In genomic region chr12:94689646-94690036, GRCh38 we compare ENCODE assay signal across 14 cellular contexts. TPM values are rescaled to one million over a fixed set of nuclear protein-coding genes. Genes with fewer than 3 reads are reported as not detected.
DNase-seq lines count a peak whose midpoint lies in the region; ATAC-seq and TF ChIP-seq lines count a peak whose summit lies in the region.
"Had no signal": no experiment of that assay in that cellular context is flagged by ENCODE, and none has a peak within 500 bp of the region (broad histone marks: within the 10 kb centered on the region; RNA-seq: fewer than 3 reads in every experiment).

No MANE protein-coding gene starts in this region.

- no peak for TF ChIP-seq POLR2A in uterus (IDR thresholded peaks at IDR 0.05)

- no peak overlapping the region for H3K4me3 ChIP-seq in OCI-LY7 (ENCODE audit: low read depth, low read length, poor library complexity, severe bottlenecking)
- peak overlapping the region; percentile 26 for H3K4me3 ChIP-seq in fibroblast of villous mesenchyme (ENCODE audit: low read depth, low read length)
- H3K4me3 ChIP-seq in uterus, result peak overlapping the region in 1 of 2 donors; percentile 1

- no peak overlapping the region for H2AK5ac ChIP-seq in H9 (ENCODE audit: insufficient read length, low read length)

- WGBS in H9 (ENCODE audit: extremely low coverage, insufficient read length, low lambda C conversion rate), result no CpG with 5 or more reads among the region's 9 CpGs

- no peak overlapping the region for H3K18ac ChIP-seq in H9 (ENCODE audit: insufficient read length, low read depth, low read length)

- no peaks in the 10 kb centered on the region for H3K79me2 ChIP-seq in OCI-LY7 (ENCODE audit: insufficient read depth, low read depth, low read length)
- no peaks in the 10 kb centered on the region for H3K79me2 ChIP-seq in H9 (ENCODE audit: insufficient read depth, low read length)
- H3K79me2 ChIP-seq: parathyroid adenoma had no signal

- no peaks in the 10 kb centered on the region for H3K23me2 ChIP-seq in H9 (ENCODE audit: insufficient read length, low read depth, low read length, poor library complexity, severe bottlenecking)

- CTCF ChIA-PET in OCI-LY7 (lab: Charles Lee; ENCODE audit: unreplicated experiment), result no interaction called here

- no peak overlapping the region for H3K4ac ChIP-seq in H9 (ENCODE audit: low read depth, low read length)

- H3K9me3 ChIP-seq in OCI-LY7 (ENCODE audit: low read length) (no peaks in the 10 kb centered on the region), uterus (no peaks in the 10 kb centered on the region), H9 (ENCODE audit: control insufficient read depth, low read depth, low read length) (no peaks in the 10 kb centered on the region)

- H3K4me1 Mint-ChIP-seq in H9, result 0 out of 4 replicates have a peak, but pooled peaks cover 0 to 2% of the 10 kb centered on the region in 2 experiments
- H3K4me1 Mint-ChIP-seq: activated naive CD4-positive, alpha-beta T cell treated with anti-CD3 and anti-CD28 coated beads, Interleukin-2, amount 50 U/mL, for 24 hours; WTC11 had no signal

- peak overlapping the region; percentile 37; the same call in 1 of the 2 replicates for H2AFZ ChIP-seq in OCI-LY7 (ENCODE audit: low read length)
- H2AFZ ChIP-seq in H9 (ENCODE audit: low read length), result no peak overlapping the region
- H2AFZ ChIP-seq: parathyroid adenoma had no signal

- no peak overlapping the region for H3K27ac Mint-ChIP-seq in H9
- H3K27ac Mint-ChIP-seq: activated naive CD4-positive, alpha-beta T cell treated with anti-CD3 and anti-CD28 coated beads, Interleukin-2, amount 50 U/mL, for 24 hours; CD4-positive, alpha-beta T cell; WTC11 had no signal

- H3K23ac ChIP-seq in H9 (ENCODE audit: insufficient read length, low read depth, low read length), result no peak overlapping the region

- H2BK5ac ChIP-seq in H9 (ENCODE audit: insufficient read length, low read length), result no peak overlapping the region

- no peak overlapping the region for H2BK20ac ChIP-seq in H9 (ENCODE audit: low read depth, low read length, poor library complexity, severe bottlenecking)

- H2BK12ac ChIP-seq in H9 (ENCODE audit: insufficient read length, low read depth, low read length), result no peak overlapping the region

- no peak overlapping the region for H4K5ac ChIP-seq in H9 (ENCODE audit: insufficient read length, low read depth, low read length)

- H3K4me1 ChIP-seq in OCI-LY7 (ENCODE audit: insufficient read depth, low read length, poor library complexity, severe bottlenecking), result peaks cover 8% of the 10 kb centered on the region
- no peaks in the 10 kb centered on the region for H3K4me1 ChIP-seq in uterus
- H3K4me1 ChIP-seq in H9 (ENCODE audit: insufficient read depth, low read length), result no peaks in the 10 kb centered on the region

- H3K4me3 Mint-ChIP-seq in H9, result no peak overlapping the region
- H3K4me3 Mint-ChIP-seq: activated naive CD4-positive, alpha-beta T cell treated with anti-CD3 and anti-CD28 coated beads, Interleukin-2, amount 50 U/mL, for 24 hours; CD4-positive, alpha-beta T cell; WTC11 had no signal

- H2BK15ac ChIP-seq in H9 (ENCODE audit: low read depth, low read length), result no peak overlapping the region

- H3K9me2 ChIP-seq in OCI-LY7 (ENCODE audit: insufficient read depth, low read length), result no peaks in the 10 kb centered on the region

- H4K20me1 ChIP-seq in OCI-LY7 (ENCODE audit: insufficient read depth, low read length) (no peaks in the 10 kb centered on the region), H9 (ENCODE audit: control insufficient read depth, insufficient read depth, insufficient read length) (no peaks in the 10 kb centered on the region)

- POLR2A ChIA-PET in OCI-LY7 (lab: Charles Lee), result interaction anchor here (0.7 to 1.2 kb wide), 2 partner anchors 67 to 543 kb away, joined by 3 to 6 read pairs; no protein-coding TSS in a partner anchor

- no peak overlapping the region for H2BK120ac ChIP-seq in H9 (ENCODE audit: low read depth, low read length, poor library complexity, severe bottlenecking)

- H3T11ph ChIP-seq in H9 (ENCODE audit: low read length), result no peak overlapping the region

- H3K36me3 ChIP-seq in OCI-LY7 (ENCODE audit: insufficient read depth, low read length) (no peaks in the 10 kb centered on the region), uterus (no peaks in the 10 kb centered on the region)

- BruUV-seq in OCI-LY7 (replicated peaks; lab: Mats Ljungman, UMichigan), result no TSS peak

- H3K9me3 Mint-ChIP-seq in H9, result no peaks in the 10 kb centered on the region
- H3K9me3 Mint-ChIP-seq: activated naive CD4-positive, alpha-beta T cell treated with anti-CD3 and anti-CD28 coated beads, Interleukin-2, amount 50 U/mL, for 24 hours; CD4-positive, alpha-beta T cell; WTC11 had no signal

- TF ChIP-seq CTCF in OCI-LY7 (conservative IDR thresholded peaks at IDR 0.05; ENCODE audit: low read length), result no peak
- TF ChIP-seq CTCF in fibroblast of villous mesenchyme (IDR thresholded peaks at IDR 0.05; ENCODE audit: insufficient read depth, low read depth, low read length), result no peak
- no peak for TF ChIP-seq CTCF in omental fat pad (IDR thresholded peaks at IDR 0.05)
- no peak for TF ChIP-seq CTCF in uterus (IDR thresholded peaks at IDR 0.05)
- TF ChIP-seq CTCF in H9 (conservative IDR thresholded peaks at IDR 0.05), result no peak

- no peak overlapping the region for H3K27ac ChIP-seq in OCI-LY7 (ENCODE audit: low read depth, low read length, poor library complexity, severe bottlenecking)
- H3K27ac ChIP-seq in uterus, result peak overlapping the region; percentile 80 to 81
- H3K27ac ChIP-seq in H9 (ENCODE audit: insufficient read length, low read depth, low read length), result no peak overlapping the region
- H3K27ac ChIP-seq: parathyroid adenoma had no signal

- H3K27me3 Mint-ChIP-seq in H9 (ENCODE audit: low read depth), result no peaks in the 10 kb centered on the region
- H3K27me3 Mint-ChIP-seq: activated naive CD4-positive, alpha-beta T cell treated with anti-CD3 and anti-CD28 coated beads, Interleukin-2, amount 50 U/mL, for 24 hours; CD4-positive, alpha-beta T cell had no signal

- H3K14ac ChIP-seq in H9 (ENCODE audit: insufficient read depth, low read length), result no peak overlapping the region

- H3K9ac ChIP-seq in H9 (ENCODE audit: extremely low read depth, insufficient read length, low read length), result no peak overlapping the region
- H3K9ac ChIP-seq: parathyroid adenoma had no signal

- ATAC-seq in omental fat pad (ENCODE audit: low FRiP score) (peak; percentile 25), HG03432 (IDR thresholded peaks at IDR 0.05; ENCODE audit: unreplicated experiment) (no peak), HG03108 (IDR thresholded peaks at IDR 0.05; ENCODE audit: unreplicated experiment) (no peak)
- ATAC-seq: WTC11 had no signal

- no peak overlapping the region for H3K56ac ChIP-seq in H9 (ENCODE audit: insufficient read length, low read depth, low read length)

- intact Hi-C loops in OCI-LY7 (cut with micrococcal nuclease; ENCODE audit: unreplicated experiment) (no loop called here), uterus (cut with DNase I; ENCODE audit: low total_unique reads) (no loop called here)

- H4K91ac ChIP-seq in H9 (ENCODE audit: insufficient read length, low read depth, low read length), result no peak overlapping the region

- H3K79me1 ChIP-seq in H9 (ENCODE audit: insufficient read depth, low read depth, low read length, poor library complexity, severe bottlenecking), result no peaks in the 10 kb centered on the region

- H4K8ac ChIP-seq in H9 (replicated peaks; ENCODE audit: insufficient read length, low read depth, low read length), result no peak overlapping the region

- no peaks in the 10 kb centered on the region for H3K27me3 ChIP-seq in uterus
- no peaks in the 10 kb centered on the region for H3K27me3 ChIP-seq in H9 (ENCODE audit: insufficient read depth, low read length)

- DNase-seq in OCI-LY7 (ENCODE audit: low spot score), result no peak
- DNase-seq in fibroblast of villous mesenchyme (ENCODE audit: low read depth), result no peak
- no peak for DNase-seq in omental fat pad (ENCODE audit: low spot score)
- DNase-seq in uterus, result peak; percentile 22 to 30
- DNase-seq in H9, result no peak
- DNase-seq: activated CD8-positive, alpha-beta memory T cell treated with anti-CD3 and anti-CD28 coated beads, Interleukin-2, amount 50 U/mL, for 4 hours; caudate nucleus; CD4-positive, alpha-beta T cell; H7 had no signal

- peak overlapping the region; percentile 3; the same call in 1 of the 2 replicates for H3K4me2 ChIP-seq in OCI-LY7 (ENCODE audit: low read length)
- H3K4me2 ChIP-seq in H9 (ENCODE audit: insufficient read depth, insufficient read length, low read length), result no peak overlapping the region

- no peaks in the 10 kb centered on the region for H3K36me3 Mint-ChIP-seq in H9 (ENCODE audit: insufficient read depth in 1 of 3, low read depth in 3 of 3)
- H3K36me3 Mint-ChIP-seq: activated naive CD4-positive, alpha-beta T cell treated with anti-CD3 and anti-CD28 coated beads, Interleukin-2, amount 50 U/mL, for 24 hours; WTC11 had no signal

RNA-seq across cellular contexts. Expression of gene TMCC3, which starts 39.3 kb away (rescaled TPM):
- 5.7 and 6.5 TPM in 2 replicates for total RNA-seq in OCI-LY7 (2014; rRNA removed; shearing (Covaris generic))
- total RNA-seq in OCI-LY7 (2022) (9.4 and 10.5 TPM in 2 replicates), fibroblast of villous mesenchyme (1.6 and 1.7 TPM in 2 replicates), omental fat pad (10 to 100 TPM in 2 of 4 donors, 1 to 10 TPM in 2; 9.2 to 39.6 (median 12.4) TPM), uterus (10 to 100 TPM; 12.4 to 47.3 (median 32.7) TPM), H9 (2021) (0.72 and 0.87 TPM in 2 replicates)

Comparison
In these comparisons a context has a peak if more than half of its experiments do, and no peak if none do; other contexts are left out.
1. DNase-seq: peak in uterus (2 of 2); none in OCI-LY7 (single experiment), fibroblast of villous mesenchyme (single experiment), omental fat pad (single experiment) and H9 (single experiment).
2. H3K27ac ChIP-seq: peak in uterus (2 of 2); none in OCI-LY7 (single experiment) and H9 (single experiment).